In genomic region chr1:91755888-91756287, GRCh38 we compare ENCODE assay signal across 20 cellular contexts.
DNase-seq lines count a peak whose midpoint lies in the region; ATAC-seq and TF ChIP-seq lines count a peak whose summit lies in the region.
"Had no signal": no experiment of that assay in that cellular context is flagged by ENCODE, and none has a peak within 500 bp of the region (broad histone marks: within the 10 kb centered on the region; RNA-seq: fewer than 3 reads in every experiment).

No MANE protein-coding gene starts in this region.

- H3K27ac ChIP-seq in IMR-90 (ENCODE audit: insufficient read depth, low read length) = no peak overlapping the region
- H3K27ac ChIP-seq in body of pancreas = peak overlapping the region in 1 of 4 donors; percentile 5
- peak overlapping the region; percentile 67 for H3K27ac ChIP-seq in muscle layer of duodenum (ENCODE audit: low read length)
- peak overlapping the region; percentile 30 for H3K27ac ChIP-seq in smooth muscle cell (ENCODE audit: low read depth)
- H3K27ac ChIP-seq: lower lobe of right lung had no signal

- POLR2A ChIA-PET in IMR-90 (lab: Charles Lee; ENCODE audit: unreplicated experiment) = no interaction called here

- H3K4me1 ChIP-seq in IMR-90 (ENCODE audit: control insufficient read depth, insufficient read depth, low read length) = peaks cover 9% of the 10 kb centered on the region
- H3K4me1 ChIP-seq in body of pancreas = peaks cover 24% of the 10 kb centered on the region
- peaks cover 4 to 46% of the 10 kb centered on the region in 2 donors for H3K4me1 ChIP-seq in muscle layer of duodenum (ENCODE audit: control insufficient read depth in 1 of 2, insufficient read depth in 2 of 2, low read length in 2 of 2)
- peaks cover 12% of the 10 kb centered on the region for H3K4me1 ChIP-seq in smooth muscle cell (ENCODE audit: low read depth)

- intact Hi-C loops in IMR-90 (cut with micrococcal nuclease) (no loop called here), body of pancreas (cut with DNase I) (no loop called here)

- TF ChIP-seq CTCF in IMR-90 (conservative IDR thresholded peaks at IDR 0.05; ENCODE audit: low read depth, low read length) (no peak), body of pancreas (IDR thresholded peaks at IDR 0.05) (no peak), smooth muscle cell (IDR thresholded peaks at IDR 0.05; ENCODE audit: borderline replicate concordance, insufficient read depth, poor library complexity, severe bottlenecking) (no peak)

- H2AK5ac ChIP-seq in IMR-90 (ENCODE audit: low read depth, low read length) = no peak overlapping the region

- H3K4me2 ChIP-seq in IMR-90 (ENCODE audit: low read depth, low read length) = no peak overlapping the region
- no peak overlapping the region for H3K4me2 ChIP-seq in smooth muscle cell
- H3K4me2 ChIP-seq: SK-N-SH had no signal

- H2BK5ac ChIP-seq in IMR-90 (ENCODE audit: low read depth, low read length, poor library complexity, severe bottlenecking) = no peak overlapping the region

- no peak overlapping the region for H4K8ac ChIP-seq in IMR-90 (ENCODE audit: low read depth in 2 of 2, low read length in 2 of 2)

- no peak overlapping the region for H3K56ac ChIP-seq in IMR-90 (ENCODE audit: extremely low read depth, insufficient read depth, low read length)

- H2BK20ac ChIP-seq in IMR-90 (ENCODE audit: low read depth, low read length) = 0 out of 2 replicates have a peak overlapping the region, but pooled peaks have one; percentile 23

- no peaks in the 10 kb centered on the region for H3K79me1 ChIP-seq in IMR-90 (ENCODE audit: low read depth in 1 of 2, low read length in 2 of 2)

- H3K18ac ChIP-seq in IMR-90 (ENCODE audit: low read depth, low read length) = no peak overlapping the region

- no peak overlapping the region for H2AFZ ChIP-seq in IMR-90 (replicated peaks; ENCODE audit: low read length, poor library complexity)
- no peak overlapping the region for H2AFZ ChIP-seq in smooth muscle cell (ENCODE audit: low read depth)

- H2AK9ac ChIP-seq in IMR-90 (replicated peaks; ENCODE audit: low read depth, low read length, poor library complexity) = no peak overlapping the region

- no peak overlapping the region for H3K14ac ChIP-seq in IMR-90 (replicated peaks; ENCODE audit: low read depth, low read length)

- no CpG with 5 or more reads among the region's 3 CpGs for WGBS in IMR-90 (ENCODE audit: extremely low coverage in 2 of 2, insufficient read length in 1 of 2), 2 experiments
- WGBS in body of pancreas, 2 donors = 51 to 56% methylated on average over 3 of the region's 3 CpGs
- WGBS in smooth muscle cell (ENCODE audit: low lambda C conversion rate) = 61% methylated on average over 3 of the region's 3 CpGs

- H3K9ac ChIP-seq in IMR-90 (ENCODE audit: low read depth, low read length) (no peak overlapping the region), smooth muscle cell (ENCODE audit: low read depth) (no peak overlapping the region)
- H3K9ac ChIP-seq: SK-N-SH had no signal

- H2BK15ac ChIP-seq in IMR-90 (ENCODE audit: low read depth, low read length) = no peak overlapping the region

- dilution Hi-C loops in IMR-90 (cut with HindIII; ENCODE audit: low sequenced_read_pairs, unreplicated experiment) = no loop called here

- H3K4ac ChIP-seq in IMR-90 (ENCODE audit: low read depth, low read length) = no peak overlapping the region

- peaks cover 26% of the 10 kb centered on the region for H3K79me2 ChIP-seq in smooth muscle cell (ENCODE audit: low read depth)

- no peaks in the 10 kb centered on the region for H3K27me3 ChIP-seq in IMR-90 (ENCODE audit: control insufficient read depth, insufficient read depth, low read length)
- no peaks in the 10 kb centered on the region for H3K27me3 ChIP-seq in body of pancreas
- H3K27me3 ChIP-seq in muscle layer of duodenum (ENCODE audit: low read depth, low read length) = no peaks in the 10 kb centered on the region
- no peaks in the 10 kb centered on the region for H3K27me3 ChIP-seq in smooth muscle cell (ENCODE audit: low read depth)

- H3K4me3 ChIP-seq in IMR-90 (ENCODE audit: insufficient read depth, low read depth, low read length) = no peak overlapping the region
- H3K4me3 ChIP-seq in body of pancreas = no peak overlapping the region
- peak overlapping the region in 1 of 2 donors; percentile 9 for H3K4me3 ChIP-seq in muscle layer of duodenum (ENCODE audit: low read depth in 1 of 2, low read length in 2 of 2)
- H3K4me3 ChIP-seq in smooth muscle cell = no peak overlapping the region
- H3K4me3 ChIP-seq: lower lobe of right lung had no signal

- peaks cover 4% of the 10 kb centered on the region for H3K36me3 ChIP-seq in IMR-90 (ENCODE audit: control insufficient read depth, insufficient read depth, low read length)
- H3K36me3 ChIP-seq in body of pancreas (replicated peaks in 1 of 2; ENCODE audit: insufficient read depth in 1 of 2, low read depth in 2 of 2) = no peaks in the 10 kb centered on the region
- no peaks in the 10 kb centered on the region for H3K36me3 ChIP-seq in muscle layer of duodenum (ENCODE audit: control insufficient read depth in 1 of 2, insufficient read depth in 2 of 2, low read length in 2 of 2)
- H3K36me3 ChIP-seq in smooth muscle cell (ENCODE audit: low read depth) = no peaks in the 10 kb centered on the region

- no TSS peak for BruUV-seq in IMR-90 (replicated peaks; lab: Mats Ljungman, UMichigan)

- ATAC-seq in IMR-90 (ENCODE audit: low read depth) = no peak
- peak; percentile 41 for ATAC-seq in body of pancreas
- ATAC-seq in HG02798 (IDR thresholded peaks at IDR 0.05; ENCODE audit: poor library complexity, unreplicated experiment) = no peak
- ATAC-seq: activated CD8-positive, alpha-beta T cell treated with anti-CD3 and anti-CD28 coated beads, Interleukin-2, amount 10 ng/mL, durations not matched to agents 7 days and 5 days had no signal

- H3K9me1 ChIP-seq in IMR-90 (ENCODE audit: insufficient read depth, low read length) = peaks cover 3% of the 10 kb centered on the region; the same call in 1 of the 2 replicates

- no peak for TF ChIP-seq POLR2A in IMR-90 (IDR thresholded peaks at IDR 0.05; ENCODE audit: low read depth, low read length)
- TF ChIP-seq POLR2A in body of pancreas (IDR thresholded peaks at IDR 0.05) = no peak

- in situ Hi-C loops in IMR-90 (cut with MboI; ENCODE audit: low sequenced_read_pairs) = no loop called here

- CTCF ChIA-PET in IMR-90 (lab: Yijun Ruan, JAX) = interaction anchor here (0.6 kb wide), 1 partner anchor 150 kb away, joined by 4 read pairs; no protein-coding TSS in a partner anchor

- no peak for TF ChIP-seq RAD21 in IMR-90 (IDR thresholded peaks at IDR 0.05; ENCODE audit: low read length)

- DNase-seq in IMR-90 (no peak), body of pancreas (no peak), smooth muscle cell (lab: John Stamatoyannopoulos, UW; ENCODE audit: unreplicated experiment) (no peak), KG1 (lab: John Stamatoyannopoulos, UW) (no peak), AG08395 (ENCODE audit: low spot score) (no peak), GM03348 (ENCODE audit: low spot score) (no peak)
- DNase-seq: activated CD4-positive, alpha-beta T cell treated with anti-CD3 and anti-CD28 coated beads for 1 hour; activated CD8-positive, alpha-beta T cell treated with anti-CD3 and anti-CD28 coated beads, Interleukin-2, amount 10 ng/mL, durations not matched to agents 7 days and 5 days; activated gamma-delta T cell; activated naive CD8-positive, alpha-beta T cell treated with anti-CD3 and anti-CD28 coated beads, Interleukin-2, amount 10 ng/mL, durations not matched to agents 7 days and 5 days; activated T-cell treated with anti-CD3 and anti-CD28 coated beads, Interleukin-2, amount 50 U/mL, for 24 hours; DND-41; GOT3; HFFc6; lower lobe of right lung; NCI-H1694; SK-N-SH; stimulated activated CD4-positive, alpha-beta T cell treated with anti-CD3 and anti-CD28 coated beads, Interleukin-2, amount 100 ng/mL, for 24 hours had no signal

- H3F3A ChIP-seq in smooth muscle cell (ENCODE audit: low read depth) = peaks cover 9% of the 10 kb centered on the region

- no peak overlapping the region for H3K23ac ChIP-seq in IMR-90 (ENCODE audit: low read depth, low read length)

- H4K91ac ChIP-seq in IMR-90 (ENCODE audit: insufficient read depth, low read depth, low read length) = no peak overlapping the region

- H4K20me1 ChIP-seq in IMR-90 (ENCODE audit: insufficient read depth, low read length) = no peaks in the 10 kb centered on the region
- H4K20me1 ChIP-seq in smooth muscle cell (ENCODE audit: low read depth) = peaks cover 1% of the 10 kb centered on the region

- H2BK120ac ChIP-seq in IMR-90 (ENCODE audit: low read depth, low read length) = no peak overlapping the region

- no peak overlapping the region for H4K5ac ChIP-seq in IMR-90 (ENCODE audit: low read depth, low read length)

- no peaks in the 10 kb centered on the region for H3K9me3 ChIP-seq in IMR-90 (ENCODE audit: control insufficient read depth, insufficient read depth, low read length)
- H3K9me3 ChIP-seq in body of pancreas = no peaks in the 10 kb centered on the region
- H3K9me3 ChIP-seq in muscle layer of duodenum (ENCODE audit: control insufficient read depth in 1 of 2, low read length in 2 of 2) = no peaks in the 10 kb centered on the region
- H3K9me3 ChIP-seq in smooth muscle cell (replicated peaks; ENCODE audit: low read depth) = no peaks in the 10 kb centered on the region
- H3K9me3 ChIP-seq: lower lobe of right lung, SK-N-SH had no signal

TF ChIP-seq in IMR-90, 13 proteins besides CTCF, POLR2A, EP300 and RAD21 (continues in another document):
- TF ChIP-seq ELK1 (IDR thresholded peaks at IDR 0.05; ENCODE audit: borderline replicate concordance, low read depth, low read length) = no peak
- TF ChIP-seq RCOR1 (IDR thresholded peaks at IDR 0.05; ENCODE audit: insufficient replicate concordance, low read length) = no peak
- TF ChIP-seq BHLHE40 (IDR thresholded peaks at IDR 0.05; ENCODE audit: low read depth, low read length) = no peak
- no peak for TF ChIP-seq RFX5 (IDR thresholded peaks at IDR 0.05; ENCODE audit: low read depth, low read length)
- no peak for TF ChIP-seq NFE2L2 (IDR thresholded peaks at IDR 0.05; ENCODE audit: low read depth, low read length)
- TF ChIP-seq FOS (IDR thresholded peaks at IDR 0.05; ENCODE audit: low read depth, low read length) = no peak
- no peak for TF ChIP-seq MAFK (IDR thresholded peaks at IDR 0.05; ENCODE audit: low read depth, low read length)
- TF ChIP-seq MAZ (IDR thresholded peaks at IDR 0.05; ENCODE audit: borderline replicate concordance, low read depth, low read length) = no peak
- no peak for TF ChIP-seq CEBPB (IDR thresholded peaks at IDR 0.05; ENCODE audit: low read depth, low read length)
